ENCODE assay signal across 18 cellular contexts in genomic region chr10:69242037-69242843, GRCh38. TPM values are rescaled to one million over a fixed set of nuclear protein-coding genes. Genes with fewer than 3 reads are reported as not detected.
DNase-seq lines count a peak whose midpoint lies in the region; FAIRE-seq and TF ChIP-seq lines count a peak whose summit lies in the region.
"Had no signal": no experiment of that assay in that cellular context is flagged by ENCODE, and none has a peak within 500 bp of the region (broad histone marks: within the 10 kb centered on the region; RNA-seq: fewer than 3 reads in every experiment).

No MANE protein-coding gene starts in this region.

- H3K36me3 Mint-ChIP-seq in astrocyte (ENCODE audit: low read depth, unreplicated experiment): no peaks in the 10 kb centered on the region
- H3K36me3 Mint-ChIP-seq: CD14-positive monocyte had no signal

- no peaks in the 10 kb centered on the region for H3K9me3 Mint-ChIP-seq in astrocyte (ENCODE audit: unreplicated experiment)
- H3K9me3 Mint-ChIP-seq: H9 had no signal

- H3K9me3 ChIP-seq in A673 (ENCODE audit: low read depth, low read length, poor library complexity, severe bottlenecking) (no peaks in the 10 kb centered on the region), astrocyte (ENCODE audit: insufficient read depth, low read depth, low read length) (no peaks in the 10 kb centered on the region), mesenchymal stem cell (ENCODE audit: control insufficient read depth, low read length) (no peaks in the 10 kb centered on the region)

- H4K91ac ChIP-seq in mesenchymal stem cell (ENCODE audit: low read length): no peak overlapping the region

- no peak overlapping the region for H3K9ac ChIP-seq in astrocyte (ENCODE audit: low read length)
- peak overlapping the region; percentile 7 for H3K9ac ChIP-seq in mesenchymal stem cell (ENCODE audit: low read length)

- TF ChIP-seq CTCF in A673 (conservative IDR thresholded peaks at IDR 0.05; ENCODE audit: low read depth, low read length) (no peak), astrocyte (IDR thresholded peaks at IDR 0.05; ENCODE audit: insufficient read depth, low read depth, low read length) (no peak)

- POLR2A ChIA-PET in A673 (lab: Charles Lee; ENCODE audit: low non-redundant PET) (no interaction called here), HEK293T (lab: Yijun Ruan, JAX) (no interaction called here)

- no peak overlapping the region for H2AK5ac ChIP-seq in mesenchymal stem cell (ENCODE audit: low read length, severe bottlenecking)

- FAIRE-seq in astrocyte (lab: Jason Lieb, UNC): no peak
- FAIRE-seq: HTR-8/SVneo had no signal

- peak overlapping the region; percentile 20 for H3K27ac ChIP-seq in A673 (ENCODE audit: low read depth, low read length, poor library complexity, severe bottlenecking)
- H3K27ac ChIP-seq in astrocyte (ENCODE audit: low read depth, low read length): no peak overlapping the region
- no peak overlapping the region for H3K27ac ChIP-seq in mesenchymal stem cell (ENCODE audit: low read length, poor library complexity, severe bottlenecking)

- H2BK15ac ChIP-seq in mesenchymal stem cell (ENCODE audit: low read depth, poor library complexity, severe bottlenecking): no peak overlapping the region

- no peaks in the 10 kb centered on the region for H3K79me2 ChIP-seq in astrocyte (ENCODE audit: insufficient read depth, low read length)

- H3K18ac ChIP-seq in mesenchymal stem cell (ENCODE audit: low read depth in 1 of 2, low read length in 2 of 2): no peak overlapping the region

- no peak overlapping the region for H2BK120ac ChIP-seq in mesenchymal stem cell (ENCODE audit: low read depth, low read length)

- no peak overlapping the region for H3K23ac ChIP-seq in mesenchymal stem cell (ENCODE audit: low read length in 2 of 2)

- H2AFZ ChIP-seq in astrocyte (ENCODE audit: low read depth, low read length) (no peak overlapping the region), mesenchymal stem cell (ENCODE audit: low read depth, low read length) (no peak overlapping the region)

- H3K79me1 ChIP-seq in mesenchymal stem cell (replicated peaks; ENCODE audit: low read length, poor library complexity, severe bottlenecking): no peaks in the 10 kb centered on the region

- H4K8ac ChIP-seq in mesenchymal stem cell (ENCODE audit: low read length): no peak overlapping the region

- CTCF ChIA-PET in A673 (lab: Charles Lee) (interaction anchor here (0.5 kb wide), 1 partner anchor 175 kb away, joined by 3 read pairs; no protein-coding TSS in a partner anchor), HEK293T (lab: Yijun Ruan, JAX) (interaction anchor here (0.6 kb wide), 1 partner anchor 273 kb away, joined by 3 read pairs; no protein-coding TSS in a partner anchor)

- no TSS peak for BruUV-seq in A673 (replicated peaks; lab: Mats Ljungman, UMichigan)

- H3K36me3 ChIP-seq in A673 (ENCODE audit: insufficient read depth, low read length, poor library complexity, severe bottlenecking): no peaks in the 10 kb centered on the region
- no peaks in the 10 kb centered on the region for H3K36me3 ChIP-seq in astrocyte (ENCODE audit: insufficient read depth, low read length)
- H3K36me3 ChIP-seq in mesenchymal stem cell (ENCODE audit: control insufficient read depth in 1 of 2, insufficient read depth in 2 of 2, low read depth in 1 of 2, low read length in 2 of 2): peaks cover 0 to 42% of the 10 kb centered on the region in 2 experiments

- H3K4me3 ChIP-seq in A673 (ENCODE audit: low read depth, low read length, poor library complexity, severe bottlenecking) (no peak overlapping the region), astrocyte (ENCODE audit: insufficient read depth, low read depth, low read length) (no peak overlapping the region), mesenchymal stem cell (ENCODE audit: insufficient read depth in 1 of 2, low read depth in 1 of 2, low read length in 2 of 2) (no peak overlapping the region)

- intact Hi-C loops in A673 (cut with micrococcal nuclease; ENCODE audit: unreplicated experiment): no loop called here

- H3K14ac ChIP-seq in mesenchymal stem cell (ENCODE audit: low read length in 2 of 2): no peak overlapping the region

- H3K27me3 ChIP-seq in A673 (replicated peaks; ENCODE audit: insufficient read depth, low read depth, low read length, poor library complexity): no peaks in the 10 kb centered on the region
- peaks cover 2% of the 10 kb centered on the region for H3K27me3 ChIP-seq in astrocyte (ENCODE audit: insufficient read depth, low read length)
- no peaks in the 10 kb centered on the region for H3K27me3 ChIP-seq in mesenchymal stem cell (ENCODE audit: control insufficient read depth in 1 of 2, insufficient read depth in 1 of 2, low read length in 2 of 2)

- H3K4me2 ChIP-seq in astrocyte (ENCODE audit: low read length) (peak overlapping the region; percentile 54), mesenchymal stem cell (ENCODE audit: low read length, poor library complexity, severe bottlenecking) (no peak overlapping the region)

- no peaks in the 10 kb centered on the region for H4K20me1 ChIP-seq in astrocyte (ENCODE audit: insufficient read depth, low read length)

- DNase-seq in A673 (ENCODE audit: low spot score): peak; percentile 31
- DNase-seq in OCI-M1 (lab: John Stamatoyannopoulos, UW): peak; percentile 54
- DNase-seq in astrocyte (ENCODE audit: low read depth): peak; percentile 52
- no peak for DNase-seq in mesenchymal stem cell
- no peak for DNase-seq in HEK293T (ENCODE audit: extremely low spot score)
- DNase-seq in T-helper 2 cell: no peak
- DNase-seq in activated CD4-positive, alpha-beta T cell treated with anti-CD3 and anti-CD28 coated beads for 48 hours: no peak
- DNase-seq in iPS-NIHi7 (ENCODE audit: extremely low spot score): no peak
- DNase-seq: 8988T; COR-L47; DMS153; H9; KBM-7; NCI-H146; NK-92 treated with Interleukin-12 subunit alpha and Interleukin-12 subunit beta, amount 100 ng/mL, for 24 hours; Right ventricle myocardium superior had no signal

- H2BK5ac ChIP-seq in mesenchymal stem cell (ENCODE audit: low read depth, low read length, poor library complexity, severe bottlenecking): no peak overlapping the region

- no peak overlapping the region for H2BK12ac ChIP-seq in mesenchymal stem cell (ENCODE audit: low read length in 2 of 2)

- H3K27ac Mint-ChIP-seq in astrocyte (ENCODE audit: unreplicated experiment): peak overlapping the region; percentile 47
- H3K27ac Mint-ChIP-seq: CD14-positive monocyte, H9 had no signal

- H3K4me1 ChIP-seq in A673 (ENCODE audit: insufficient read depth, low read length, poor library complexity, severe bottlenecking) (peaks cover 18% of the 10 kb centered on the region), astrocyte (ENCODE audit: insufficient read depth, low read length) (peaks cover 15% of the 10 kb centered on the region), mesenchymal stem cell (ENCODE audit: control insufficient read depth, insufficient read depth, low read depth, low read length) (no peaks in the 10 kb centered on the region)

- H3K4me3 Mint-ChIP-seq in astrocyte (ENCODE audit: unreplicated experiment): no peak overlapping the region
- H3K4me3 Mint-ChIP-seq: CD14-positive monocyte, H9 had no signal

- H3K4me1 Mint-ChIP-seq in astrocyte (ENCODE audit: low read depth, unreplicated experiment): no peaks in the 10 kb centered on the region

- no peak overlapping the region for H3K4ac ChIP-seq in mesenchymal stem cell (ENCODE audit: low read depth in 1 of 2, low read length in 2 of 2)

- WGBS in mesenchymal stem cell: 97% methylated on average over 11 of the region's 11 CpGs

- H3K27me3 Mint-ChIP-seq in astrocyte (ENCODE audit: low read depth, unreplicated experiment): peaks cover 25% of the 10 kb centered on the region

TF ChIP-seq in HEK293T, 16 proteins besides CTCF, POLR2A, EP300 and RAD21:
- TF ChIP-seq FOXK2 (IDR thresholded peaks at IDR 0.05) (no peak), TARDBP (IDR thresholded peaks at IDR 0.05) (no peak), ZNF384 (IDR thresholded peaks at IDR 0.05) (no peak), NFRKB (IDR thresholded peaks at IDR 0.05) (no peak), CTBP1 (IDR thresholded peaks at IDR 0.05; ENCODE audit: borderline replicate concordance) (no peak), ELF4 (IDR thresholded peaks at IDR 0.05) (no peak), HDGF (IDR thresholded peaks at IDR 0.05; ENCODE audit: borderline replicate concordance) (no peak), ARNT (IDR thresholded peaks at IDR 0.05) (no peak), FOXM1 (IDR thresholded peaks at IDR 0.05; ENCODE audit: borderline replicate concordance) (no peak), PKNOX1 (IDR thresholded peaks at IDR 0.05) (no peak), FOXA1 (IDR thresholded peaks at IDR 0.05) (no peak), BHLHE40 (IDR thresholded peaks at IDR 0.05; ENCODE audit: borderline replicate concordance) (no peak), L3MBTL2 (conservative IDR thresholded peaks at IDR 0.05) (no peak), LEF1 (IDR thresholded peaks at IDR 0.05; ENCODE audit: borderline replicate concordance) (no peak), SP1 (IDR thresholded peaks at IDR 0.05) (no peak), SUZ12 (IDR thresholded peaks at IDR 0.05) (no peak)

RNA-seq across cellular contexts. Expression of gene HKDC1, which starts 22.1 kb away (rescaled TPM):
- total RNA-seq in A673 (2021) (0.52 and 0.79 TPM in 2 replicates), astrocyte (4.2 and 4.3 TPM in 2 replicates)
- polyA plus RNA-seq in mesenchymal stem cell (2013, experiment 1 of 2): 0.39 TPM
- 0.36 TPM for polyA plus RNA-seq in mesenchymal stem cell (2013, experiment 2 of 2)
- total RNA-seq: H9, Right ventricle myocardium superior had no signal
- polyA plus RNA-seq: CD14-positive monocyte had no signal

RNA-seq across cellular contexts. Expression of gene HK1, which starts 36.1 kb away (rescaled TPM):
- total RNA-seq in A673 (2021): 106 and 107 TPM in 2 replicates
- total RNA-seq in astrocyte: 94.5 and 95.0 TPM in 2 replicates
- polyA plus RNA-seq in mesenchymal stem cell (2013, experiment 1 of 2): 69.5 TPM
- 67.5 TPM for polyA plus RNA-seq in mesenchymal stem cell (2013, experiment 2 of 2)

Comparison
In these comparisons a context has a peak if more than half of its experiments do, and no peak if none do; other contexts are left out.
1. DNase-seq: peak in A673 (single experiment), OCI-M1 (single experiment) and astrocyte (single experiment); none in mesenchymal stem cell (single experiment), HEK293T (single experiment), T-helper 2 cell (0 of 5), activated CD4-positive, alpha-beta T cell treated with anti-CD3 and anti-CD28 coated beads for 48 hours (single experiment) and iPS-NIHi7 (single experiment).